1 cellular context compared by ENCODE assay signal in genomic region chr7:149822353-149822943, GRCh38.
TF ChIP-seq lines count a peak whose summit lies in the region.

No MANE protein-coding gene starts in this region.

TF ChIP-seq in WTC11, 78 proteins besides CTCF, POLR2A, EP300 and RAD21 (continued from another document):
- TF ChIP-seq ZSCAN18 (CRISPR knock-in tag; IDR thresholded peaks at IDR 0.05) (no peak), STAT6 (CRISPR knock-in tag; conservative IDR thresholded peaks at IDR 0.05; ENCODE audit: low read depth) (no peak), EMX1 (CRISPR knock-in tag; IDR thresholded peaks at IDR 0.05) (no peak), AR (CRISPR knock-in tag; IDR thresholded peaks at IDR 0.05) (no peak), TCF7 (CRISPR knock-in tag; IDR thresholded peaks at IDR 0.05; ENCODE audit: low read depth) (no peak), ZNF263 (CRISPR knock-in tag; IDR thresholded peaks at IDR 0.05; ENCODE audit: low read depth) (no peak), ZNF138 (CRISPR knock-in tag; conservative IDR thresholded peaks at IDR 0.05) (no peak), GABPB1 (CRISPR knock-in tag; IDR thresholded peaks at IDR 0.05) (no peak), NFYB (CRISPR knock-in tag; conservative IDR thresholded peaks at IDR 0.05; ENCODE audit: low read depth) (no peak), ZNF232 (CRISPR knock-in tag; IDR thresholded peaks at IDR 0.05) (no peak), ZBTB43 (CRISPR knock-in tag; IDR thresholded peaks at IDR 0.05) (no peak), ETV6 (CRISPR knock-in tag; IDR thresholded peaks at IDR 0.05) (no peak), KAT7 (CRISPR knock-in tag; IDR thresholded peaks at IDR 0.05; ENCODE audit: borderline replicate concordance) (no peak), AFF4 (CRISPR knock-in tag; IDR thresholded peaks at IDR 0.05; ENCODE audit: borderline replicate concordance) (no peak)
- TF ChIP-seq, protein P1, sequence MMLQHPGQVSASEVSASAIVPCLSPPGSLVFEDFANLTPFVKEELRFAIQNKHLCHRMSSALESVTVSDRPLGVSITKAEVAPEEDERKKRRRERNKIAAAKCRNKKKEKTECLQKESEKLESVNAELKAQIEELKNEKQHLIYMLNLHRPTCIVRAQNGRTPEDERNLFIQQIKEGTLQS (CRISPR knock-in tag; conservative IDR thresholded peaks at IDR 0.05): no peak
- TF ChIP-seq, protein P2, sequence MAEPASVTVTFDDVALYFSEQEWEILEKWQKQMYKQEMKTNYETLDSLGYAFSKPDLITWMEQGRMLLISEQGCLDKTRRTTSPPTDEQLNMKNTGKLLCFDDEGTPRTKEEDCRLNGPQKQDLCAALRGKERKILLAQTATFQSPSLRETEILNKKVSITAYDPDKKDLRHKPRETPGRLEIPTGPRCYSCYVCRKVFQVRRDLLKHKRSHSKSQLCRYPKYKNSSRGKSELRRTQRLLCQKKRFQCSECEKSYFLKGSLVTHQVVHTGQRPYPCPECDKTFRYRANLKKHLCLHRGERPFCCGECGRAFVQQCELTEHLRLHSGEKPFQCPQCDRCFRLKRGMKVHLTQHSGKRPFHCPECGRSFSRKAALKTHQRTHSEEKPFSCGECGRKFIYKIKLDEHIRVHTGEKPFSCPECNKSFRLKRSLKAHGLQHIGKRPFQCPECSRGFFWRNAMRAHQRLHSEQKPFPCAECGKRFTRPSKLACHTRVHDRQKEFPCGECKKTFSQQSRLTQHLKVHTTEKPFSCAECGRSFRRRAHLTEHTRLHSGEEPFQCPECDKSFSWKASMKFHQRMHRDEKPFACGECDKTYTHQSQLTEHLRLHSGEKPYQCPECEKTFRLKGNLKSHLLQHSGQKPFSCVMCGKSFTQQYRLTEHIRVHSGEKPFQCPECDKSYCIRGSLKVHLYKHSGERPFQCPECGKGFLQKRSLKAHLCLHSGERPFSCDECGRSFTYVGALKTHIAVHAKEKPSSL (CRISPR knock-in tag; conservative IDR thresholded peaks at IDR 0.05): no peak
TF ChIP-seq in WTC11: peak in this region for 0.
